Comparison of ENCODE assay signal across 13 cellular contexts in genomic region chr9:106648799-106649198, GRCh38.
DNase-seq lines count a peak whose midpoint lies in the region; ATAC-seq and TF ChIP-seq lines count a peak whose summit lies in the region.
"Had no signal": no experiment of that assay in that cellular context is flagged by ENCODE, and none has a peak within 500 bp of the region (broad histone marks: within the 10 kb centered on the region; RNA-seq: fewer than 3 reads in every experiment).

No MANE protein-coding gene starts in this region.

- H3K27ac ChIP-seq in OCI-LY3 (ENCODE audit: low read length): no peak overlapping the region
- H3K27ac ChIP-seq in fibroblast of lung (ENCODE audit: insufficient read depth, low read length): no peak overlapping the region
- H3K27ac ChIP-seq: neural progenitor cell had no signal

- H2AFZ ChIP-seq in OCI-LY3 (ENCODE audit: low read depth, low read length): no peak overlapping the region
- no peak overlapping the region for H2AFZ ChIP-seq in fibroblast of lung (ENCODE audit: low read length)
- H2AFZ ChIP-seq: neural progenitor cell had no signal

- no peaks in the 10 kb centered on the region for H3K36me3 ChIP-seq in OCI-LY3 (replicated peaks; ENCODE audit: low read depth, low read length)
- no peaks in the 10 kb centered on the region for H3K36me3 ChIP-seq in fibroblast of lung (ENCODE audit: control insufficient read depth, insufficient read depth, low read length)
- H3K36me3 ChIP-seq: neural progenitor cell had no signal

- no peaks in the 10 kb centered on the region for H3K36me3 Mint-ChIP-seq in T-helper 17 cell (ENCODE audit: low read depth)
- H3K36me3 Mint-ChIP-seq: neural progenitor cell had no signal

- no peak overlapping the region for H3K4me3 Mint-ChIP-seq in T-helper 17 cell
- H3K4me3 Mint-ChIP-seq: neural progenitor cell; T-helper 2 cell treated with Interferon-gamma antibody and Interleukin-4, amounts not matched to agents 5 μg/mL and 100 μg/mL, for 36 hours had no signal

- H3K4me2 ChIP-seq in OCI-LY3 (ENCODE audit: low read length): no peak overlapping the region
- no peak overlapping the region for H3K4me2 ChIP-seq in fibroblast of lung (ENCODE audit: extremely low read depth, insufficient read depth, low read length)
- H3K4me2 ChIP-seq: neural progenitor cell had no signal

- no peaks in the 10 kb centered on the region for H3K27me3 Mint-ChIP-seq in T-helper 17 cell

- H4K20me1 ChIP-seq in OCI-LY3 (ENCODE audit: insufficient read depth, low read length) (no peaks in the 10 kb centered on the region), fibroblast of lung (ENCODE audit: control insufficient read depth, extremely low read depth, insufficient read depth, low read length) (no peaks in the 10 kb centered on the region)

- peak; percentile 26 for TF ChIP-seq CTCF in OCI-LY3 (IDR thresholded peaks at IDR 0.05; ENCODE audit: low read depth, low read length)
- peak in 1 of 2 donors; percentile 31 for TF ChIP-seq CTCF in fibroblast of lung (conservative IDR thresholded peaks at IDR 0.05 in 1 of 2, IDR thresholded peaks at IDR 0.05 in 1 of 2; ENCODE audit: low read depth in 1 of 2, low read length in 2 of 2)
- TF ChIP-seq CTCF in retinal pigment epithelial cell (conservative IDR thresholded peaks at IDR 0.05; ENCODE audit: low read depth, low read length): peak; percentile 51

- no peak overlapping the region for H3K9ac ChIP-seq in OCI-LY3 (ENCODE audit: low read length)
- no peak overlapping the region for H3K9ac ChIP-seq in fibroblast of lung (ENCODE audit: insufficient read depth, low read length)
- H3K9ac ChIP-seq: neural progenitor cell had no signal

- H3K27me3 ChIP-seq in OCI-LY3 (ENCODE audit: low read depth, low read length): no peaks in the 10 kb centered on the region
- H3K27me3 ChIP-seq in fibroblast of lung (ENCODE audit: control insufficient read depth, insufficient read depth, low read length): no peaks in the 10 kb centered on the region
- H3K27me3 ChIP-seq: neural progenitor cell had no signal

- DNase-seq in NCI-H82 (lab: John Stamatoyannopoulos, UW) (peak; percentile 9), NCI-H82 treated with DMSO at 0.1 percent for 48 hours (lab: John Stamatoyannopoulos, UW; ENCODE audit: unreplicated experiment) (no peak), fibroblast of lung (ENCODE audit: low read depth in 2 of 2) (peak; percentile 8 to 43), retinal pigment epithelial cell (ENCODE audit: low read depth) (peak; percentile 1), T-helper 17 cell (no peak), posterior cingulate gyrus (no peak)
- DNase-seq in effector CD8-positive, alpha-beta T cell (lab: John Stamatoyannopoulos, UW): no peak
- DNase-seq: AML-193, amygdala, head of caudate nucleus had no signal

- no peaks in the 10 kb centered on the region for H3K4me1 Mint-ChIP-seq in T-helper 17 cell
- H3K4me1 Mint-ChIP-seq: neural progenitor cell had no signal

- no peaks in the 10 kb centered on the region for H3K9me3 ChIP-seq in OCI-LY3 (ENCODE audit: insufficient read depth, low read length)
- H3K9me3 ChIP-seq in fibroblast of lung (ENCODE audit: control insufficient read depth, insufficient read depth, low read depth, low read length): no peaks in the 10 kb centered on the region
- H3K9me3 ChIP-seq in T-helper 17 cell (ENCODE audit: control insufficient read depth, low read length, poor library complexity, severe bottlenecking): no peaks in the 10 kb centered on the region

- intact Hi-C loops in posterior cingulate gyrus (cut with DNase I): no loop called here

- ATAC-seq in T-helper 17 cell: no peak

- no peak overlapping the region for H3K4me3 ChIP-seq in OCI-LY3 (ENCODE audit: low read length)
- H3K4me3 ChIP-seq in fibroblast of lung (replicated peaks in 1 of 4; ENCODE audit: control extremely low read depth in 1 of 4, insufficient read depth in 1 of 4, low read depth in 3 of 4, low read length in 4 of 4): no peak overlapping the region
- no peak overlapping the region for H3K4me3 ChIP-seq in retinal pigment epithelial cell (ENCODE audit: low read length)
- H3K4me3 ChIP-seq: neural progenitor cell had no signal

- no peak overlapping the region for H3K27ac Mint-ChIP-seq in T-helper 17 cell
- H3K27ac Mint-ChIP-seq: neural progenitor cell; T-helper 2 cell treated with Interferon-gamma antibody and Interleukin-4, amounts not matched to agents 5 μg/mL and 100 μg/mL, for 36 hours had no signal

- H3K79me2 ChIP-seq in OCI-LY3 (ENCODE audit: low read length) (no peaks in the 10 kb centered on the region), fibroblast of lung (ENCODE audit: control insufficient read depth, insufficient read depth, low read length) (no peaks in the 10 kb centered on the region)

- H3K4me1 ChIP-seq in OCI-LY3 (ENCODE audit: low read length) (no peaks in the 10 kb centered on the region), fibroblast of lung (ENCODE audit: control insufficient read depth, extremely low read depth, insufficient read depth, low read length) (no peaks in the 10 kb centered on the region)
- H3K4me1 ChIP-seq: neural progenitor cell had no signal

Comparison
In these comparisons a context has a peak if more than half of its experiments do, and no peak if none do; other contexts are left out.
1. DNase-seq: peak in NCI-H82 (single experiment), fibroblast of lung (2 of 2) and retinal pigment epithelial cell (single experiment); none in NCI-H82 treated with DMSO at 0.1 percent for 48 hours (single experiment), T-helper 17 cell (0 of 3), posterior cingulate gyrus (0 of 10) and effector CD8-positive, alpha-beta T cell (single experiment).